ENCODE assay signal across 8 cellular contexts in genomic region chr9:117487555-117488175, GRCh38.
DNase-seq lines count a peak whose midpoint lies in the region; ATAC-seq, FAIRE-seq and TF ChIP-seq lines count a peak whose summit lies in the region.

No MANE protein-coding gene starts in this region.

- no peaks in the 10 kb centered on the region for H3K36me3 ChIP-seq in neuronal stem cell (replicated peaks in 1 of 2; ENCODE audit: control insufficient read depth in 2 of 2, insufficient read depth in 2 of 2, low read length in 2 of 2)

- no peaks in the 10 kb centered on the region for H3K79me1 ChIP-seq in neuronal stem cell (ENCODE audit: low read depth, low read length)

- no peak overlapping the region for H2BK15ac ChIP-seq in neuronal stem cell (ENCODE audit: low read length)

- no peak overlapping the region for H3K14ac ChIP-seq in neuronal stem cell (ENCODE audit: low read length)

- H2BK12ac ChIP-seq in neuronal stem cell (ENCODE audit: low read length), result no peak overlapping the region

- H3K4me3 Mint-ChIP-seq in activated CD8-positive, alpha-beta T cell treated with anti-CD3 and anti-CD28 coated beads for 36 hours, result no peak overlapping the region

- POLR2A ChIA-PET in activated CD8-positive, alpha-beta T cell treated with anti-CD3 and anti-CD28 coated beads for 36 hours (lab: Charles Lee), result no interaction called here

- CTCF ChIA-PET in activated CD8-positive, alpha-beta T cell treated with anti-CD3 and anti-CD28 coated beads for 36 hours (lab: Charles Lee), result interaction anchor here (0.8 to 1.7 kb wide), 8 partner anchors 9 to 440 kb away, joined by 3 to 8 read pairs (median 3); no protein-coding TSS in a partner anchor

- no peaks in the 10 kb centered on the region for H3K9me3 Mint-ChIP-seq in activated CD8-positive, alpha-beta T cell treated with anti-CD3 and anti-CD28 coated beads for 36 hours

- no peak overlapping the region for H3K27ac ChIP-seq in neuronal stem cell (replicated peaks; ENCODE audit: low read length)

- H3K18ac ChIP-seq in neuronal stem cell (ENCODE audit: low read length), result peak overlapping the region; percentile 17

- H3K4me1 ChIP-seq in neuronal stem cell (ENCODE audit: control insufficient read depth in 2 of 2, insufficient read depth in 1 of 2, low read depth in 1 of 2, low read length in 2 of 2), result peaks cover 0 to 8% of the 10 kb centered on the region in 2 donors

- H2BK120ac ChIP-seq in neuronal stem cell (ENCODE audit: low read depth, low read length), result no peak overlapping the region

- peak; percentile 10 for DNase-seq in DMS114 treated with DMSO at 0.1 percent for 48 hours (lab: John Stamatoyannopoulos, UW; ENCODE audit: unreplicated experiment)
- peak; percentile 94 for DNase-seq in NCI-H510A (lab: John Stamatoyannopoulos, UW)
- peak; percentile 47 for DNase-seq in activated CD8-positive, alpha-beta T cell treated with anti-CD3 and anti-CD28 coated beads for 36 hours
- peak; percentile 69 for DNase-seq in foreskin melanocyte
- DNase-seq in neuronal stem cell (ENCODE audit: low spot score), result peak; percentile 78
- peak; percentile 85 for DNase-seq in urothelium cell line (ENCODE audit: low spot score)

- FAIRE-seq in urothelium cell line (lab: Jason Lieb, UNC), result peak; percentile 90

- H3K4me2 ChIP-seq in neuronal stem cell (ENCODE audit: insufficient read depth, low read length, poor library complexity, severe bottlenecking), result no peak overlapping the region

- no peak overlapping the region for H4K8ac ChIP-seq in neuronal stem cell (ENCODE audit: low read depth, low read length)

- H3K23ac ChIP-seq in neuronal stem cell (ENCODE audit: low read depth, low read length, poor library complexity), result no peak overlapping the region

- H3K27me3 Mint-ChIP-seq in activated CD8-positive, alpha-beta T cell treated with anti-CD3 and anti-CD28 coated beads for 36 hours, result peaks cover 9% of the 10 kb centered on the region

- H3K27ac Mint-ChIP-seq in activated CD8-positive, alpha-beta T cell treated with anti-CD3 and anti-CD28 coated beads for 36 hours, result no peak overlapping the region

- no peaks in the 10 kb centered on the region for H3K36me3 Mint-ChIP-seq in activated CD8-positive, alpha-beta T cell treated with anti-CD3 and anti-CD28 coated beads for 36 hours (ENCODE audit: low read depth)

- H2AK5ac ChIP-seq in neuronal stem cell (ENCODE audit: low read depth, low read length), result no peak overlapping the region

- no peak overlapping the region for H3K4ac ChIP-seq in neuronal stem cell (ENCODE audit: low read length)

- no peak overlapping the region for H2BK5ac ChIP-seq in neuronal stem cell (ENCODE audit: low read length)

- peak; percentile 98 for ATAC-seq in GM19452 (IDR thresholded peaks at IDR 0.05; ENCODE audit: unreplicated experiment)
- peak; percentile 96 for ATAC-seq in HG03460 (IDR thresholded peaks at IDR 0.05; ENCODE audit: unreplicated experiment)
- peak; percentile 87 for ATAC-seq in activated CD8-positive, alpha-beta T cell treated with anti-CD3 and anti-CD28 coated beads for 36 hours

- no CpG with 5 or more reads among the region's 15 CpGs for WGBS in neuronal stem cell (ENCODE audit: extremely low coverage in 2 of 2, insufficient read length in 2 of 2, insufficient replicate concordance in 1 of 2), 2 donors

- H4K91ac ChIP-seq in neuronal stem cell (ENCODE audit: low read depth, low read length, poor library complexity), result no peak overlapping the region

- H3K9ac ChIP-seq in neuronal stem cell (ENCODE audit: low read depth, low read length, poor library complexity), result no peak overlapping the region

- peak; percentile 81 for TF ChIP-seq CTCF in activated CD8-positive, alpha-beta T cell treated with anti-CD3 and anti-CD28 coated beads for 36 hours (IDR thresholded peaks at IDR 0.05)

- no peaks in the 10 kb centered on the region for H3K4me1 Mint-ChIP-seq in activated CD8-positive, alpha-beta T cell treated with anti-CD3 and anti-CD28 coated beads for 36 hours (ENCODE audit: low read depth)

- H3K27me3 ChIP-seq in neuronal stem cell (ENCODE audit: control insufficient read depth in 3 of 3, insufficient read depth in 3 of 3, low read depth in 1 of 3, low read length in 3 of 3), result peaks cover 0 to 3% (median 0%) of the 10 kb centered on the region in 3 experiments

- intact Hi-C loops in activated CD8-positive, alpha-beta T cell treated with anti-CD3 and anti-CD28 coated beads for 36 hours (cut with micrococcal nuclease), result no loop called here

- H3K9me3 ChIP-seq in neuronal stem cell (replicated peaks in 1 of 2; ENCODE audit: control insufficient read depth in 2 of 2, insufficient read depth in 1 of 2, low read depth in 1 of 2, low read length in 2 of 2), result no peaks in the 10 kb centered on the region

- no peak overlapping the region for H3K4me3 ChIP-seq in neuronal stem cell (ENCODE audit: low read length in 2 of 2)

- H2AFZ ChIP-seq in neuronal stem cell (ENCODE audit: low read length), result peak overlapping the region; percentile 80

Comparison
In these comparisons a context has a peak if more than half of its experiments do, and no peak if none do; other contexts are left out.
1. DNase-seq: peak in every context shown above with its lines; median percentile 94 in NCI-H510A; 85 in urothelium cell line; 78 in neuronal stem cell; 69 in foreskin melanocyte; 47 in activated CD8-positive, alpha-beta T cell treated with anti-CD3 and anti-CD28 coated beads for 36 hours; 10 in DMS114 treated with DMSO at 0.1 percent for 48 hours.